In the genomic region with DNA sequence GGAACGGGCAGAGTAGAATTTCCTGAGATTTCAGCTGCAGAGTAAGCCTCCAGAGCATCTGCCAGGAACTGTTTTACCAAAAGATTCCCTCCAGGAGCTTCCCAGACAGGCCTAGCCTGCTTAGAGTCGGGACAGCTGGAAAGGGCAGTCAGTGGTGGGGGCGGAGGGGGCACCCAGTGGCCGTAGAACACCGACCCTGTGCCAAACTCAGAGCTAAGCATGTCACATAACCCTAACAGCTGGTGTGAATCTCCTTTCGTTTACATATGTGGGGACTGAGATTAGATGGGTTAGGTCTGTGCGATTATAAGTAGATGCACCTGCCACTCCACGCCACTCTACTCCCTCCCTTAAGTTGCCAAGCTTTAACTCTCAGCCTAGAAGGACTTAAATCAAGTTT, we compare ENCODE assay signal across 27 cellular contexts.
A peak's percentile ranks its signal among the peaks of the same experiment; 100 is the strongest.
DNase-seq lines count a peak whose midpoint lies in the region; ATAC-seq and TF ChIP-seq lines count a peak whose summit lies in the region.
"Had no signal": no experiment of that assay in that cellular context is flagged by ENCODE, and none has a peak within 500 bp of the region (broad histone marks: within the 10 kb centered on the region; RNA-seq: fewer than 3 reads in every experiment).

No MANE protein-coding gene starts in this region.

- H3K4me3 Mint-ChIP-seq in activated CD4-positive, alpha-beta T cell treated with anti-CD3 and anti-CD28 coated beads for 36 hours, result no peak overlapping the region
- no peak overlapping the region for H3K4me3 Mint-ChIP-seq in activated CD4-positive, alpha-beta T cell treated with anti-CD3 and anti-CD28 coated beads, Interleukin-2, amount 10 ng/mL, durations not matched to agents 7 days and 5 days
- H3K4me3 Mint-ChIP-seq: activated CD4-positive, alpha-beta memory T cell treated with anti-CD3 and anti-CD28 coated beads, Interleukin-2, amount 10 ng/mL, durations not matched to agents 7 days and 5 days; mesothelial cell of epicardium had no signal

- no peaks in the 10 kb centered on the region for H3K36me3 Mint-ChIP-seq in activated CD4-positive, alpha-beta T cell treated with anti-CD3 and anti-CD28 coated beads for 36 hours (ENCODE audit: low read depth)
- no peaks in the 10 kb centered on the region for H3K36me3 Mint-ChIP-seq in activated CD4-positive, alpha-beta T cell treated with anti-CD3 and anti-CD28 coated beads, Interleukin-2, amount 10 ng/mL, durations not matched to agents 7 days and 5 days (ENCODE audit: low read depth)
- H3K36me3 Mint-ChIP-seq: mesothelial cell of epicardium had no signal

- in situ Hi-C loops in mammary epithelial cell (cut with MboI; ENCODE audit: low sequenced_read_pairs in 2 of 2), result no loop called here

- H3K27ac Mint-ChIP-seq in activated CD4-positive, alpha-beta T cell treated with anti-CD3 and anti-CD28 coated beads for 36 hours, result no peak overlapping the region
- no peak overlapping the region for H3K27ac Mint-ChIP-seq in activated CD4-positive, alpha-beta T cell treated with anti-CD3 and anti-CD28 coated beads, Interleukin-2, amount 10 ng/mL, durations not matched to agents 7 days and 5 days
- H3K27ac Mint-ChIP-seq: activated CD4-positive, alpha-beta memory T cell treated with anti-CD3 and anti-CD28 coated beads, Interleukin-2, amount 10 ng/mL, durations not matched to agents 7 days and 5 days; mesothelial cell of epicardium had no signal

- H3K27me3 Mint-ChIP-seq in activated CD4-positive, alpha-beta T cell treated with anti-CD3 and anti-CD28 coated beads for 36 hours, result no peaks in the 10 kb centered on the region
- no peaks in the 10 kb centered on the region for H3K27me3 Mint-ChIP-seq in activated CD4-positive, alpha-beta T cell treated with anti-CD3 and anti-CD28 coated beads, Interleukin-2, amount 10 ng/mL, durations not matched to agents 7 days and 5 days

- H3K27ac ChIP-seq in mammary epithelial cell (ENCODE audit: insufficient read depth, low read depth, low read length) (peak overlapping the region; percentile 55), upper lobe of right lung (no peak overlapping the region)
- H3K27ac ChIP-seq: body of pancreas, esophagus muscularis mucosa, foreskin keratinocyte, left ventricle myocardium inferior, neutrophil, Peyer's patch, thyroid gland had no signal

- TF ChIP-seq CTCF in mammary epithelial cell (conservative IDR thresholded peaks at IDR 0.05 in 1 of 2, IDR thresholded peaks at IDR 0.05 in 1 of 2; ENCODE audit: extremely low read depth in 1 of 2, insufficient read depth in 1 of 2, low read depth in 1 of 2, low read length in 2 of 2), result no peak
- no peak for TF ChIP-seq CTCF in upper lobe of right lung (IDR thresholded peaks at IDR 0.05)

- H3K4me1 Mint-ChIP-seq in activated CD4-positive, alpha-beta T cell treated with anti-CD3 and anti-CD28 coated beads for 36 hours, result peaks cover 44% of the 10 kb centered on the region
- H3K4me1 Mint-ChIP-seq in activated CD4-positive, alpha-beta T cell treated with anti-CD3 and anti-CD28 coated beads, Interleukin-2, amount 10 ng/mL, durations not matched to agents 7 days and 5 days, result peaks cover 31% of the 10 kb centered on the region

- intact Hi-C loops in activated CD4-positive, alpha-beta T cell treated with anti-CD3 and anti-CD28 coated beads for 36 hours (cut with DNase I, micrococcal nuclease), result no loop called here
- intact Hi-C loops in mammary epithelial cell (cut with micrococcal nuclease), result no loop called here
- intact Hi-C loops in upper lobe of right lung (cut with DNase I), result no loop called here
- intact Hi-C loops in cardiac septum (cut with DNase I), result no loop called here

- WGBS in mammary epithelial cell (ENCODE audit: low coverage, missing lambda C conversion rate), result 69% methylated on average over 8 of the region's 8 CpGs

- no peaks in the 10 kb centered on the region for H3K9me3 Mint-ChIP-seq in activated CD4-positive, alpha-beta T cell treated with anti-CD3 and anti-CD28 coated beads for 36 hours (ENCODE audit: low read depth)
- H3K9me3 Mint-ChIP-seq in activated CD4-positive, alpha-beta T cell treated with anti-CD3 and anti-CD28 coated beads, Interleukin-2, amount 10 ng/mL, durations not matched to agents 7 days and 5 days, result no peaks in the 10 kb centered on the region
- H3K9me3 Mint-ChIP-seq: activated CD4-positive, alpha-beta memory T cell treated with anti-CD3 and anti-CD28 coated beads, Interleukin-2, amount 10 ng/mL, durations not matched to agents 7 days and 5 days; mesothelial cell of epicardium; naive thymus-derived CD4-positive, alpha-beta T cell had no signal

- H3K79me2 ChIP-seq in mammary epithelial cell (ENCODE audit: insufficient read depth, low read length), result peaks cover 85% of the 10 kb centered on the region

- no peaks in the 10 kb centered on the region for H3K36me3 ChIP-seq in mammary epithelial cell (ENCODE audit: insufficient read depth, low read length)
- H3K36me3 ChIP-seq in upper lobe of right lung, result no peaks in the 10 kb centered on the region
- H3K36me3 ChIP-seq: esophagus muscularis mucosa, left ventricle myocardium inferior, neutrophil, Peyer's patch, thyroid gland had no signal

- H3K4me1 ChIP-seq in mammary epithelial cell (ENCODE audit: insufficient read depth, low read length) (peaks cover 14% of the 10 kb centered on the region), upper lobe of right lung (peaks cover 17% of the 10 kb centered on the region)
- H3K4me1 ChIP-seq: body of pancreas, esophagus muscularis mucosa, Peyer's patch had no signal

- peak overlapping the region; percentile 20 for H3K4me2 ChIP-seq in mammary epithelial cell (ENCODE audit: insufficient read depth, low read depth, low read length)

- peak; percentile 7 for ATAC-seq in activated CD4-positive, alpha-beta T cell treated with anti-CD3 and anti-CD28 coated beads for 36 hours
- peak; percentile 21 for ATAC-seq in upper lobe of right lung
- ATAC-seq: body of pancreas; naive thymus-derived CD4-positive, alpha-beta T cell; right cardiac atrium had no signal

- H3K27me3 ChIP-seq in mammary epithelial cell (ENCODE audit: insufficient read depth, low read length) (no peaks in the 10 kb centered on the region), upper lobe of right lung (no peaks in the 10 kb centered on the region)
- H3K27me3 ChIP-seq: body of pancreas, esophagus muscularis mucosa, foreskin keratinocyte, neutrophil, Peyer's patch, thyroid gland had no signal

- H3K4me3 ChIP-seq in Jurkat, Clone E6-1 (ENCODE audit: low read length), result no peak overlapping the region
- no peak overlapping the region for H3K4me3 ChIP-seq in mammary epithelial cell (replicated peaks in 1 of 3; ENCODE audit: insufficient read depth in 1 of 3, low read depth in 2 of 3, low read length in 3 of 3)
- no peak overlapping the region for H3K4me3 ChIP-seq in upper lobe of right lung
- H3K4me3 ChIP-seq: body of pancreas, esophagus muscularis mucosa, left ventricle myocardium inferior, Peyer's patch, thyroid gland had no signal

- no peaks in the 10 kb centered on the region for H3K9me3 ChIP-seq in mammary epithelial cell (replicated peaks; ENCODE audit: insufficient read depth, low read length)
- H3K9me3 ChIP-seq in upper lobe of right lung, result no peaks in the 10 kb centered on the region
- H3K9me3 ChIP-seq: body of pancreas, esophagus muscularis mucosa, left ventricle myocardium inferior, neutrophil, Peyer's patch, thyroid gland had no signal

- CTCF ChIA-PET in activated CD4-positive, alpha-beta T cell treated with anti-CD3 and anti-CD28 coated beads for 36 hours (lab: Charles Lee), result interaction anchor here (0.6 to 3.0 kb wide), 14 partner anchors 10 to 344 kb away, joined by 3 to 16 read pairs (median 4); no protein-coding TSS in a partner anchor
- CTCF ChIA-PET in activated CD4-positive, alpha-beta T cell treated with anti-CD3 and anti-CD28 coated beads, Interleukin-2, amount 10 ng/mL, durations not matched to agents 7 days and 5 days (lab: Charles Lee), result interaction anchor here (0.8 to 5.0 kb wide), 7 partner anchors 10 to 130 kb away, joined by 3 to 34 read pairs (median 4); partner anchors contain the start of gene UBASH3B
- CTCF ChIA-PET in mammary epithelial cell (lab: Charles Lee; ENCODE audit: low non-redundant PET), result interaction anchor here (0.9 kb wide), 1 partner anchor 126 kb away, joined by 5 read pairs; no protein-coding TSS in a partner anchor

- dilution Hi-C loops in mammary epithelial cell (cut with HindIII; ENCODE audit: low sequenced_read_pairs), result loop anchor here (5.0 kb wide), 2 partner anchors 41 to 91 kb away; no protein-coding TSS in a partner anchor

- H3K9ac ChIP-seq in mammary epithelial cell (ENCODE audit: insufficient read depth, low read length), result no peak overlapping the region

- no peak for DNase-seq in activated CD4-positive, alpha-beta T cell treated with anti-CD3 and anti-CD28 coated beads for 36 hours
- no peak for DNase-seq in activated CD4-positive, alpha-beta T cell treated with anti-CD3 and anti-CD28 coated beads, Interleukin-2, amount 10 ng/mL, durations not matched to agents 7 days and 5 days
- peak; percentile 32 for DNase-seq in Jurkat, Clone E6-1 (ENCODE audit: low read depth, low spot score)
- DNase-seq in mammary epithelial cell, result no peak
- no peak for DNase-seq in upper lobe of right lung
- DNase-seq in activated gamma-delta T cell treated with Interleukin-2 at 50 U/mL for 16 hours, result no peak
- DNase-seq in cardiac septum (ENCODE audit: low spot score), result no peak
- DNase-seq: activated CD4-positive, alpha-beta memory T cell treated with anti-CD3 and anti-CD28 coated beads, Interleukin-2, amount 10 ng/mL, durations not matched to agents 7 days and 5 days; activated CD4-positive, CD25-positive, alpha-beta regulatory T cell treated with anti-CD3 and anti-CD28 coated beads, Interleukin-2, amount 50 U/mL, for 72 hours; activated naive CD4-positive, alpha-beta T cell treated with anti-CD3 and anti-CD28 coated beads, Interleukin-2, amount 50 U/mL, for 16 hours; body of pancreas; cerebellar nuclear complex; DMS153; head of caudate nucleus; left ventricle myocardium inferior; naive thymus-derived CD4-positive, alpha-beta T cell; NCI-H1105; NCI-H510A treated with DMSO at 0.1 percent for 48 hours; Peyer's patch; right cardiac atrium; SHP77; stimulated activated CD4-positive, alpha-beta T cell treated with anti-CD3 and anti-CD28 coated beads, Interleukin-4, amount 100 ng/mL, for 24 hours had no signal

- H2AFZ ChIP-seq in mammary epithelial cell (ENCODE audit: low read depth, low read length), result no peak overlapping the region

- POLR2A ChIA-PET in activated CD4-positive, alpha-beta T cell treated with anti-CD3 and anti-CD28 coated beads for 36 hours (lab: Charles Lee), result interaction anchor here (0.5 to 1.2 kb wide), 3 partner anchors 11 to 98 kb away, joined by 3 to 4 read pairs (median 4); no protein-coding TSS in a partner anchor
- POLR2A ChIA-PET in activated CD4-positive, alpha-beta T cell treated with anti-CD3 and anti-CD28 coated beads, Interleukin-2, amount 10 ng/mL, durations not matched to agents 7 days and 5 days (lab: Charles Lee), result no interaction called here

- no peaks in the 10 kb centered on the region for H4K20me1 ChIP-seq in mammary epithelial cell (ENCODE audit: insufficient read depth, low read length)

- BruUV-seq in mammary epithelial cell (replicated peaks; lab: Mats Ljungman, UMichigan), result no TSS peak
